ENCODE assay signal across 1 cellular context in genomic region chr1:199954701-199955100, GRCh38.
TF ChIP-seq lines count a peak whose summit lies in the region.

No MANE protein-coding gene starts in this region.

TF ChIP-seq in H1, 55 proteins besides CTCF, POLR2A, EP300 and RAD21:
- TF ChIP-seq TBP (IDR thresholded peaks at IDR 0.05; ENCODE audit: low read depth, low read length): no peak
- no peak for TF ChIP-seq CHD1 (IDR thresholded peaks at IDR 0.05; ENCODE audit: low read depth, low read length)
- TF ChIP-seq TAF7 (optimal IDR thresholded peaks at IDR 0.05; ENCODE audit: borderline replicate concordance, low read depth, low read length): no peak
- no peak for TF ChIP-seq GTF2F1 (IDR thresholded peaks at IDR 0.05; ENCODE audit: borderline replicate concordance, low read depth, low read length)
- TF ChIP-seq TAF1 (IDR thresholded peaks at IDR 0.05; ENCODE audit: low read depth, low read length): no peak
- TF ChIP-seq KDM5A (IDR thresholded peaks at IDR 0.05; ENCODE audit: low read length): no peak
- TF ChIP-seq KDM4A (IDR thresholded peaks at IDR 0.05; ENCODE audit: low read depth, low read length, severe bottlenecking): no peak
- no peak for TF ChIP-seq SIRT6 (IDR thresholded peaks at IDR 0.05; ENCODE audit: low read length)
- no peak for TF ChIP-seq NANOG (IDR thresholded peaks at IDR 0.05; ENCODE audit: insufficient read depth, low read depth, low read length, poor library complexity, severe bottlenecking)
- no peak for TF ChIP-seq JUND (IDR thresholded peaks at IDR 0.05; ENCODE audit: low read length)
- TF ChIP-seq RNF2 (IDR thresholded peaks at IDR 0.05; ENCODE audit: borderline replicate concordance, low read depth, low read length, missing control alignments, poor library complexity, severe bottlenecking): no peak
- no peak for TF ChIP-seq GABPA (IDR thresholded peaks at IDR 0.05; ENCODE audit: borderline replicate concordance, insufficient read depth, low read length)
- no peak for TF ChIP-seq BACH1 (IDR thresholded peaks at IDR 0.05; ENCODE audit: low read length)
- TF ChIP-seq SRF (IDR thresholded peaks at IDR 0.05; ENCODE audit: low read depth, low read length): no peak
- TF ChIP-seq MAFK (IDR thresholded peaks at IDR 0.05; ENCODE audit: low read depth, low read length): no peak
- TF ChIP-seq CTBP2 (IDR thresholded peaks at IDR 0.05; ENCODE audit: borderline replicate concordance, insufficient read depth, insufficient read length, low read length): no peak
- TF ChIP-seq ASH2L (IDR thresholded peaks at IDR 0.05; ENCODE audit: low read length): no peak
- TF ChIP-seq HDAC2 (IDR thresholded peaks at IDR 0.05; ENCODE audit: borderline replicate concordance in 1 of 2, low read depth in 2 of 2, low read length in 2 of 2): no peak
